ENCODE assay signal across 23 cellular contexts in genomic region chr6:7696061-7696460, GRCh38. TPM values are rescaled to one million over a fixed set of nuclear protein-coding genes. Genes with fewer than 3 reads are reported as not detected.
DNase-seq lines count a peak whose midpoint lies in the region; ATAC-seq, FAIRE-seq and TF ChIP-seq lines count a peak whose summit lies in the region.
"Had no signal": no experiment of that assay in that cellular context is flagged by ENCODE, and none has a peak within 500 bp of the region (broad histone marks: within the 10 kb centered on the region; RNA-seq: fewer than 3 reads in every experiment).

No MANE protein-coding gene starts in this region.

- POLR2A ChIA-PET in HepG2 (lab: Yijun Ruan, JAX) (no interaction called here), IMR-90 (lab: Charles Lee; ENCODE audit: unreplicated experiment) (no interaction called here)

- H3K4me3 ChIP-seq in HepG2 (replicated peaks in 1 of 3; ENCODE audit: insufficient read depth in 1 of 3, low read depth in 2 of 3, low read length in 3 of 3) (no peak overlapping the region), right lobe of liver (no peak overlapping the region), IMR-90 (ENCODE audit: insufficient read depth, low read depth, low read length) (no peak overlapping the region), adrenal gland (no peak overlapping the region), osteoblast (ENCODE audit: insufficient read depth, low read length) (no peak overlapping the region)
- H3K4me3 ChIP-seq: BLaER1 had no signal

- in situ Hi-C loops in HepG2 (cut with HindIII; ENCODE audit: extremely low pct_ligation_motif_present, low pct_unique_long_range_greater_than_20kb): no loop called here
- in situ Hi-C loops in IMR-90 (cut with MboI; ENCODE audit: low sequenced_read_pairs): no loop called here

- H4K8ac ChIP-seq in IMR-90 (ENCODE audit: low read depth in 2 of 2, low read length in 2 of 2): no peak overlapping the region

- H3K4me1 ChIP-seq in HepG2 (ENCODE audit: insufficient read depth, low read length) (peaks cover 40% of the 10 kb centered on the region), right lobe of liver (peaks cover 0 to 8% (median 4%) of the 10 kb centered on the region in 4 donors), IMR-90 (ENCODE audit: control insufficient read depth, insufficient read depth, low read length) (peaks cover 3% of the 10 kb centered on the region; the same call in 1 of the 2 replicates), adrenal gland (replicated peaks in 1 of 2) (peaks cover 9 to 14% of the 10 kb centered on the region in 2 donors), osteoblast (ENCODE audit: insufficient read depth, low read length) (peaks cover 29% of the 10 kb centered on the region)
- H3K4me1 ChIP-seq: BE2C had no signal

- H3K27me3 ChIP-seq in HepG2 (ENCODE audit: control insufficient read depth in 1 of 2, insufficient read depth in 2 of 2, low read length in 2 of 2) (no peaks in the 10 kb centered on the region; a peak in 1 of 5 replicates), right lobe of liver (no peaks in the 10 kb centered on the region), IMR-90 (ENCODE audit: control insufficient read depth, insufficient read depth, low read length) (no peaks in the 10 kb centered on the region), adrenal gland (no peaks in the 10 kb centered on the region), osteoblast (ENCODE audit: insufficient read depth, low read length) (no peaks in the 10 kb centered on the region)
- H3K27me3 ChIP-seq: BLaER1 had no signal

- dilution Hi-C loops in IMR-90 (cut with HindIII; ENCODE audit: low sequenced_read_pairs, unreplicated experiment): no loop called here

- H2AFZ ChIP-seq in HepG2 (ENCODE audit: low read length) (no peak overlapping the region), IMR-90 (replicated peaks; ENCODE audit: low read length, poor library complexity) (no peak overlapping the region), osteoblast (ENCODE audit: low read length) (no peak overlapping the region)

- ATAC-seq in HepG2: no peak
- ATAC-seq in right lobe of liver: no peak
- ATAC-seq in IMR-90 (ENCODE audit: low read depth): no peak
- ATAC-seq: CD8-positive, alpha-beta T cell had no signal

- no peak overlapping the region for H3K14ac ChIP-seq in IMR-90 (replicated peaks; ENCODE audit: low read depth, low read length)

- H4K5ac ChIP-seq in IMR-90 (ENCODE audit: low read depth, low read length): no peak overlapping the region

- H2BK15ac ChIP-seq in IMR-90 (ENCODE audit: low read depth, low read length): no peak overlapping the region

- TF ChIP-seq EP300 in HepG2 (IDR thresholded peaks at IDR 0.05; ENCODE audit: low read depth in 2 of 2, low read length in 2 of 2) (no peak), HepG2 (CRISPR knock-in tag; IDR thresholded peaks at IDR 0.05; ENCODE audit: borderline replicate concordance) (no peak)

- H2BK20ac ChIP-seq in IMR-90 (ENCODE audit: low read depth, low read length): no peak overlapping the region

- peak overlapping the region; percentile 35 for H2AK5ac ChIP-seq in IMR-90 (ENCODE audit: low read depth, low read length)

- no peak overlapping the region for H3K27ac ChIP-seq in HepG2 (ENCODE audit: extremely low read length, insufficient read depth, low read length)
- no peak overlapping the region for H3K27ac ChIP-seq in right lobe of liver
- H3K27ac ChIP-seq in IMR-90 (ENCODE audit: insufficient read depth, low read length): no peak overlapping the region
- H3K27ac ChIP-seq in adrenal gland: no peak overlapping the region
- no peak overlapping the region for H3K27ac ChIP-seq in osteoblast (ENCODE audit: low read depth, low read length)
- H3K27ac ChIP-seq in caudate nucleus (ENCODE audit: low read depth, low read length): no peak overlapping the region
- H3K27ac ChIP-seq: 22Rv1, BLaER1, C4-2B had no signal

- H4K20me1 ChIP-seq in HepG2 (ENCODE audit: insufficient read depth, low read length) (no peaks in the 10 kb centered on the region), IMR-90 (ENCODE audit: insufficient read depth, low read length) (peaks cover 3% of the 10 kb centered on the region; the same call in 1 of the 2 replicates), osteoblast (ENCODE audit: insufficient read depth, low read length) (no peaks in the 10 kb centered on the region)
- H4K20me1 ChIP-seq: BLaER1 had no signal

- BruUV-seq in HepG2 (replicated peaks; lab: Mats Ljungman, UMichigan) (no TSS peak), IMR-90 (replicated peaks; lab: Mats Ljungman, UMichigan) (no TSS peak)

- H3K9me1 ChIP-seq in IMR-90 (ENCODE audit: insufficient read depth, low read length): 0 out of 2 replicates have a peak, but pooled peaks cover 2% of the 10 kb centered on the region

- TF ChIP-seq CTCF in HepG2 (CRISPR knock-in tag; IDR thresholded peaks at IDR 0.05): no peak
- TF ChIP-seq CTCF in right lobe of liver (IDR thresholded peaks at IDR 0.05): no peak
- no peak for TF ChIP-seq CTCF in IMR-90 (conservative IDR thresholded peaks at IDR 0.05; ENCODE audit: low read depth, low read length)
- no peak for TF ChIP-seq CTCF in adrenal gland (IDR thresholded peaks at IDR 0.05)
- TF ChIP-seq CTCF in osteoblast (IDR thresholded peaks at IDR 0.05; ENCODE audit: extremely low read depth, low read depth, low read length): no peak

- no peak overlapping the region for H3K23ac ChIP-seq in IMR-90 (ENCODE audit: low read depth, low read length)

- intact Hi-C loops in HepG2 (cut with micrococcal nuclease; ENCODE audit: unreplicated experiment): no loop called here
- intact Hi-C loops in right lobe of liver (cut with DNase I): no loop called here
- intact Hi-C loops in IMR-90 (cut with micrococcal nuclease): no loop called here
- intact Hi-C loops in adrenal gland (cut with DNase I): no loop called here

- H3K18ac ChIP-seq in IMR-90 (ENCODE audit: low read depth, low read length): no peak overlapping the region

- H3K4ac ChIP-seq in IMR-90 (ENCODE audit: low read depth, low read length): no peak overlapping the region

- H3K36me3 ChIP-seq in HepG2 (replicated peaks in 1 of 2; ENCODE audit: control insufficient read depth in 1 of 2, insufficient read depth in 2 of 2, low read length in 2 of 2) (no peaks in the 10 kb centered on the region), right lobe of liver (no peaks in the 10 kb centered on the region), IMR-90 (ENCODE audit: control insufficient read depth, insufficient read depth, low read length) (no peaks in the 10 kb centered on the region), adrenal gland (replicated peaks in 1 of 2) (no peaks in the 10 kb centered on the region), osteoblast (ENCODE audit: insufficient read depth, low read length) (no peaks in the 10 kb centered on the region)
- H3K36me3 ChIP-seq: BE2C, BLaER1 had no signal

- peak overlapping the region; percentile 24 for H4K91ac ChIP-seq in IMR-90 (ENCODE audit: insufficient read depth, low read depth, low read length)

- WGBS in HepG2 (ENCODE audit: low lambda C conversion rate): 41% methylated on average over 8 of the region's 8 CpGs
- WGBS in right lobe of liver (ENCODE audit: insufficient coverage, low coverage, low lambda C conversion rate, missing lambda C conversion rate): 73% methylated on average over 7 of the region's 8 CpGs
- WGBS in IMR-90 (ENCODE audit: extremely low coverage in 2 of 2, insufficient read length in 1 of 2), 2 experiments: 86% methylated on average over 1 of the region's 8 CpGs; no CpG with 5 or more reads in 1 of the 2 experiments
- 53 to 69% (median 56%) methylated on average over 7 to 8 of the region's 8 CpGs for WGBS in adrenal gland, 4 donors

- FAIRE-seq in HepG2 (lab: Jason Lieb, UNC): no peak
- FAIRE-seq: D721Med, G401.6, GM12891, GM19239 had no signal

- DNase-seq in HepG2 (ENCODE audit: low spot score): no peak
- DNase-seq in right lobe of liver: no peak
- DNase-seq in IMR-90: no peak
- peak; percentile 40 to 77 (median 70) for DNase-seq in adrenal gland
- DNase-seq in osteoblast (ENCODE audit: insufficient read length, low spot score, missing footprints): peak; percentile 10
- DNase-seq in stimulated activated CD4-positive, alpha-beta T cell treated with anti-CD3 and anti-CD28 coated beads, Interleukin-12 subunit alpha, Interleukin-12 subunit beta, amount 100 ng/mL, for 4 hours: no peak
- no peak for DNase-seq in caudate nucleus (lab: John Stamatoyannopoulos, UW)
- no peak for DNase-seq in MV-4-11 (lab: John Stamatoyannopoulos, UW)
- DNase-seq: ACHN; BE2C; Caco-2; Calu3; CD4-positive, alpha-beta T cell; CD8-positive, alpha-beta T cell; DMS79 treated with DMSO at 0.1 percent for 48 hours; GF-D8 had no signal

- TF ChIP-seq RAD21 in HepG2 (CRISPR knock-in tag; IDR thresholded peaks at IDR 0.05) (no peak), IMR-90 (IDR thresholded peaks at IDR 0.05; ENCODE audit: low read length) (no peak)

- no peak overlapping the region for H3K9ac ChIP-seq in HepG2 (ENCODE audit: insufficient read depth, low read depth, low read length)
- no peak overlapping the region for H3K9ac ChIP-seq in IMR-90 (ENCODE audit: low read depth, low read length)
- H3K9ac ChIP-seq: BLaER1 had no signal

- no peak overlapping the region for H3K4me2 ChIP-seq in HepG2 (ENCODE audit: low read depth, low read length)
- no peak overlapping the region for H3K4me2 ChIP-seq in IMR-90 (ENCODE audit: low read depth, low read length)
- H3K4me2 ChIP-seq in osteoblast (ENCODE audit: insufficient read depth, low read length): no peak overlapping the region
- H3K4me2 ChIP-seq: BLaER1 had no signal

- CTCF ChIA-PET in HepG2 (lab: Yijun Ruan, JAX; ENCODE audit: low intra/inter-chr PET ratio, low total read pairs) (no interaction called here), IMR-90 (lab: Yijun Ruan, JAX) (no interaction called here)

- 0 out of 2 replicates have a peak overlapping the region, but pooled peaks have one; percentile 23 for H2BK120ac ChIP-seq in IMR-90 (ENCODE audit: low read depth, low read length)

- no peak overlapping the region for H2BK5ac ChIP-seq in IMR-90 (ENCODE audit: low read depth, low read length, poor library complexity, severe bottlenecking)

- H2AK9ac ChIP-seq in IMR-90 (replicated peaks; ENCODE audit: low read depth, low read length, poor library complexity): no peak overlapping the region

- TF ChIP-seq POLR2A in HepG2 (IDR thresholded peaks at IDR 0.05; ENCODE audit: insufficient read depth in 1 of 2, low read depth in 2 of 2, low read length in 2 of 2): no peak
- no peak for TF ChIP-seq POLR2A in right lobe of liver (IDR thresholded peaks at IDR 0.05)
- TF ChIP-seq POLR2A in IMR-90 (IDR thresholded peaks at IDR 0.05; ENCODE audit: low read depth, low read length): no peak
- no peak for TF ChIP-seq POLR2A in adrenal gland (IDR thresholded peaks at IDR 0.05)

- no peak overlapping the region for H3K56ac ChIP-seq in IMR-90 (ENCODE audit: extremely low read depth, insufficient read depth, low read length)

- no peaks in the 10 kb centered on the region for H3K79me1 ChIP-seq in IMR-90 (ENCODE audit: low read depth in 1 of 2, low read length in 2 of 2)

- H3K79me2 ChIP-seq in HepG2 (ENCODE audit: insufficient read depth, low read length): no peaks in the 10 kb centered on the region
- H3K79me2 ChIP-seq in osteoblast (ENCODE audit: insufficient read depth, low read length): no peaks in the 10 kb centered on the region

- H3K9me3 ChIP-seq in HepG2 (ENCODE audit: low read length): no peaks in the 10 kb centered on the region
- no peaks in the 10 kb centered on the region for H3K9me3 ChIP-seq in right lobe of liver
- H3K9me3 ChIP-seq in IMR-90 (ENCODE audit: control insufficient read depth, insufficient read depth, low read length): no peaks in the 10 kb centered on the region
- no peaks in the 10 kb centered on the region for H3K9me3 ChIP-seq in adrenal gland (replicated peaks in 1 of 3)
- H3K9me3 ChIP-seq in osteoblast (ENCODE audit: low read depth, low read length): no peaks in the 10 kb centered on the region
- H3K9me3 ChIP-seq: BE2C, BLaER1, Caco-2 had no signal

RNA-seq across cellular contexts. Expression of gene BMP6, which starts 29.8 kb away (rescaled TPM):
- total RNA-seq in HepG2 (2016; rRNA removed; fragmentation: Illumina TruSeq; extraction: Trizol): 0.09 TPM in 1 of 2 replicates, not detected in the other
- total RNA-seq in HepG2 (2016; cell fraction: cytosol; rRNA removed; fragmentation: Illumina TruSeq; extraction: Trizol; ENCODE audit: low read depth): not detected in 2 replicates
- total RNA-seq in HepG2 (2016; cell fraction: insoluble cytoplasmic fraction; rRNA removed; fragmentation: Illumina TruSeq; extraction: Trizol): not detected in 2 replicates
- not detected in 2 replicates for total RNA-seq in HepG2 (2016; cell fraction: membrane; rRNA removed; fragmentation: Illumina TruSeq; extraction: Trizol)
- not detected in 2 replicates for total RNA-seq in HepG2 (2016; cell fraction: nucleus; rRNA removed; fragmentation: Illumina TruSeq; extraction: Trizol)
- 0.14 and 0.18 TPM in 2 replicates for polyA plus RNA-seq in HepG2 (2011; rRNA removed)
- 0.11 and 0.17 TPM in 2 replicates for polyA plus RNA-seq in HepG2 (2011; cell fraction: cytosol; rRNA removed)
- 0.10 and 0.13 TPM in 2 replicates for polyA plus RNA-seq in HepG2 (2011; cell fraction: nucleus; rRNA removed)
- polyA plus RNA-seq in HepG2 (2012): 0.07 and 0.41 TPM in 2 replicates
- not detected in 2 replicates for polyA plus RNA-seq in HepG2 (2016; cell fraction: cytosol; fragmentation: Illumina TruSeq; extraction: Trizol; ENCODE audit: low read depth)
- polyA plus RNA-seq in HepG2 (2016; cell fraction: insoluble cytoplasmic fraction; fragmentation: Illumina TruSeq; extraction: Trizol; ENCODE audit: low read depth): not detected in 2 replicates
- not detected in 2 replicates for polyA plus RNA-seq in HepG2 (2016; cell fraction: membrane; fragmentation: Illumina TruSeq; extraction: Trizol; ENCODE audit: low read depth)
- not detected in 2 replicates for polyA plus RNA-seq in HepG2 (2016; cell fraction: nucleus; fragmentation: Illumina TruSeq; extraction: Trizol; ENCODE audit: insufficient read depth, low read depth)
- 0.54 and 62.0 TPM in 2 replicates for polyA minus RNA-seq in HepG2 (2011; rRNA and poly(A)+ RNA removed; ENCODE audit: low replicate concordance)
- polyA minus RNA-seq in HepG2 (2011; cell fraction: cytosol; rRNA and poly(A)+ RNA removed): 0.30 and 0.35 TPM in 2 replicates
- 0.25 and 0.39 TPM in 2 replicates for polyA minus RNA-seq in HepG2 (2011; cell fraction: nucleus; rRNA and poly(A)+ RNA removed)
- 1 to 10 TPM; 1.8 to 4.4 (median 2.6) TPM for total RNA-seq in right lobe of liver
- total RNA-seq in IMR-90 (2012; rRNA removed): 0.18 and 0.28 TPM in 2 replicates
- polyA plus RNA-seq in IMR-90 (2012; rRNA removed): 0.19 TPM in 2 replicates
- polyA plus RNA-seq in IMR-90 (2012; cell fraction: cytosol; rRNA removed): 0.14 and 0.20 TPM in 2 replicates
- 0.07 and 0.17 TPM in 2 replicates for polyA plus RNA-seq in IMR-90 (2012; cell fraction: nucleus; rRNA removed; ENCODE audit: low replicate concordance)
- total RNA-seq in adrenal gland: 1 to 10 TPM; 1.7 to 6.3 (median 4.5) TPM
- polyA plus RNA-seq in adrenal gland: 1 to 10 TPM; 1.4 to 3.4 (median 2.6) TPM
- 0.59 and 0.72 TPM in 2 replicates for total RNA-seq in osteoblast
- total RNA-seq: CD4-positive, alpha-beta T cell; CD8-positive, alpha-beta T cell had no signal

Comparison
In these comparisons a context has a peak if more than half of its experiments do, and no peak if none do; other contexts are left out.
1. DNase-seq: peak in adrenal gland (7 of 7) and osteoblast (single experiment); none in HepG2 (single experiment), right lobe of liver (0 of 3), IMR-90 (single experiment), stimulated activated CD4-positive, alpha-beta T cell treated with anti-CD3 and anti-CD28 coated beads, Interleukin-12 subunit alpha, Interleukin-12 subunit beta, amount 100 ng/mL, for 4 hours (single experiment), caudate nucleus (0 of 61) and MV-4-11 (single experiment).